Comparison of ENCODE assay signal across 1 cellular context in genomic region chr14:21269252-21270046, GRCh38.
TF ChIP-seq lines count a peak whose summit lies in the region.

TSS of gene HNRNPC (minus strand) at chr14:21269442. CDS start at chr14:21234193, 35,249 bp downstream.

TF ChIP-seq in HepG2, 621 proteins besides CTCF, POLR2A, EP300 and RAD21 (continued from another document and continues in another):
- no peak for TF ChIP-seq ZNF576 (CRISPR knock-in tag; IDR thresholded peaks at IDR 0.05)
- TF ChIP-seq ZFX (CRISPR knock-in tag; IDR thresholded peaks at IDR 0.05; ENCODE audit: low read depth) = peak; percentile 97
- no peak for TF ChIP-seq ZNF564 (CRISPR knock-in tag; IDR thresholded peaks at IDR 0.05)
- peak; percentile 49; the same call in 1 of the 2 replicates for TF ChIP-seq ZNF292 (CRISPR knock-in tag; IDR thresholded peaks at IDR 0.05; ENCODE audit: borderline replicate concordance, low read depth)
- no peak for TF ChIP-seq HNRNPUL1 (IDR thresholded peaks at IDR 0.05; ENCODE audit: low read depth, low read length)
- TF ChIP-seq ZNF382 (CRISPR knock-in tag; IDR thresholded peaks at IDR 0.05; ENCODE audit: borderline replicate concordance) = no peak
- no peak for TF ChIP-seq TRIM22 (IDR thresholded peaks at IDR 0.05)
- TF ChIP-seq MTF2 (CRISPR knock-in tag; IDR thresholded peaks at IDR 0.05; ENCODE audit: borderline replicate concordance) = no peak
- TF ChIP-seq THRA (CRISPR knock-in tag; IDR thresholded peaks at IDR 0.05; ENCODE audit: borderline replicate concordance) = peak; percentile 77; the same call in 1 of the 2 replicates
- peak; percentile 92 for TF ChIP-seq MYNN (CRISPR knock-in tag; IDR thresholded peaks at IDR 0.05; ENCODE audit: low read depth)
- TF ChIP-seq ZHX1 (CRISPR knock-in tag; IDR thresholded peaks at IDR 0.05; ENCODE audit: low read depth) = no peak
- peak; percentile 84; the same call in 1 of the 2 replicates for TF ChIP-seq SMAD1 (CRISPR knock-in tag; IDR thresholded peaks at IDR 0.05; ENCODE audit: borderline replicate concordance, low read depth)
- TF ChIP-seq E2F5 (CRISPR knock-in tag; conservative IDR thresholded peaks at IDR 0.05) = peak; percentile 69; the same call in 1 of the 2 replicates
- TF ChIP-seq ZBTB7A (CRISPR knock-in tag; IDR thresholded peaks at IDR 0.05) = peak; percentile 89
- TF ChIP-seq ZNF816 (CRISPR knock-in tag; IDR thresholded peaks at IDR 0.05; ENCODE audit: borderline replicate concordance) = no peak
- peak; percentile 54 for TF ChIP-seq ZNF281 (CRISPR knock-in tag; IDR thresholded peaks at IDR 0.05; ENCODE audit: borderline replicate concordance)
- TF ChIP-seq ZHX2 (IDR thresholded peaks at IDR 0.05; ENCODE audit: low read depth) = no peak; the same call in 1 of the 2 replicates
- TF ChIP-seq ZHX2 (CRISPR knock-in tag; IDR thresholded peaks at IDR 0.05; ENCODE audit: borderline replicate concordance) = 0 out of 2 replicates have a peak, but pooled peaks have one; percentile 85
- 0 out of 2 replicates have a peak, but pooled peaks have one; percentile 68 for TF ChIP-seq ZNF616 (CRISPR knock-in tag; IDR thresholded peaks at IDR 0.05; ENCODE audit: low read depth)
- TF ChIP-seq HOXD1 (CRISPR knock-in tag; IDR thresholded peaks at IDR 0.05) = 0 out of 2 replicates have a peak, but pooled peaks have one; percentile 40
- TF ChIP-seq ZMYM2 (CRISPR knock-in tag; IDR thresholded peaks at IDR 0.05) = no peak
- TF ChIP-seq RNF2 (conservative IDR thresholded peaks at IDR 0.05; ENCODE audit: low read depth) = no peak; the same call in 1 of the 2 replicates
- TF ChIP-seq ZFY (CRISPR knock-in tag; IDR thresholded peaks at IDR 0.05) = peak; percentile 99
- TF ChIP-seq THAP9 (CRISPR knock-in tag; IDR thresholded peaks at IDR 0.05; ENCODE audit: borderline replicate concordance) = peak; percentile 99
- no peak for TF ChIP-seq HMG20A (CRISPR knock-in tag; IDR thresholded peaks at IDR 0.05; ENCODE audit: borderline replicate concordance)
- no peak for TF ChIP-seq PRPF4 (IDR thresholded peaks at IDR 0.05; ENCODE audit: low read depth, low read length, poor library complexity, severe bottlenecking)
- TF ChIP-seq ZNF572 (CRISPR knock-in tag; IDR thresholded peaks at IDR 0.05) = no peak
- TF ChIP-seq NKX3-1 (CRISPR knock-in tag; IDR thresholded peaks at IDR 0.05) = no peak
- peak; percentile 15; the same call in 1 of the 2 replicates for TF ChIP-seq ZFP36L2 (CRISPR knock-in tag; IDR thresholded peaks at IDR 0.05)
- TF ChIP-seq HES4 (CRISPR knock-in tag; IDR thresholded peaks at IDR 0.05; ENCODE audit: borderline replicate concordance) = peak; percentile 27; the same call in 1 of the 2 replicates
- peak; percentile 60 for TF ChIP-seq RXRA (CRISPR knock-in tag; IDR thresholded peaks at IDR 0.05)
- TF ChIP-seq ELF3 (CRISPR knock-in tag; IDR thresholded peaks at IDR 0.05) = peak; percentile 67; the same call in 1 of the 2 replicates
- TF ChIP-seq SP1 (IDR thresholded peaks at IDR 0.05) = no peak
- TF ChIP-seq SP1 (CRISPR knock-in tag; IDR thresholded peaks at IDR 0.05) = peak; percentile 83
- peak; percentile 75 for TF ChIP-seq ZNF335 (CRISPR knock-in tag; IDR thresholded peaks at IDR 0.05)
